1 cellular context compared by ENCODE assay signal in the genomic region with DNA sequence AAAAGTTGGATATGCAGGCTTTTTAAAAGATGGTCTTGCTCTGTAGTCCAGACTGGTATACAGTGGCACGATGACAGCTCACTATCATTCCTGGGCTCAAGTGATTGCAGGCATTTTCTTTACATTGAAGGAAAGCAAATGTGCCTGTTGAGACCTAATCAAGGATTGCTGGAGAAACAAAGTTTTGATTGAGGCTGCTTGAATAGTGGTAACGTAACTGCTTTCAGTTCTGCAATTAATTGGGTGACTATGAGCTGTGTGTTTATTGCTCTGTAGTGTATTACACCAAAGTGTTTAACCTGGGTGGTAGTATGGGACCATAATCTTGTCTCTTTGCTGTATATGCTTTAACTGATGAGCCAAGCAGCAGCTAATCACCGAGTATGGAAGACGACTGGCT.
TF ChIP-seq lines count a peak whose summit lies in the region.

No MANE protein-coding gene starts in this region.

TF ChIP-seq in HEK293, 187 proteins besides CTCF, POLR2A, EP300 and RAD21 (continued from another document):
- TF ChIP-seq, protein P1, sequence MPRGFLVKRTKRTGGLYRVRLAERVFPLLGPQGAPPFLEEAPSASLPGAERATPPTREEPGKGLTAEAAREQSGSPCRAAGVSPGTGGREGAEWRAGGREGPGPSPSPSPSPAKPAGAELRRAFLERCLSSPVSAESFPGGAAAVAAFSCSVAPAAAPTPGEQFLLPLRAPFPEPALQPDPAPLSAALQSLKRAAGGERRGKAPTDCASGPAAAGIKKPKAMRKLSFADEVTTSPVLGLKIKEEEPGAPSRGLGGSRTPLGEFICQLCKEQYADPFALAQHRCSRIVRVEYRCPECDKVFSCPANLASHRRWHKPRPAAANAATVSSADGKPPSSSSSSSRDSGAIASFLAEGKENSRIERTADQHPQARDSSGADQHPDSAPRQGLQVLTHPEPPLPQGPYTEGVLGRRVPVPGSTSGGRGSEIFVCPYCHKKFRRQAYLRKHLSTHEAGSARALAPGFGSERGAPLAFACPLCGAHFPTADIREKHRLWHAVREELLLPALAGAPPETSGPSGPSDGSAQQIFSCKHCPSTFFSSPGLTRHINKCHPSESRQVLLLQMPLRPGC (tag by site-specific recombination; IDR thresholded peaks at IDR 0.05), result no peak
- TF ChIP-seq ZNF544 (tag by site-specific recombination; IDR thresholded peaks at IDR 0.05) (no peak), ZNF777 (tag by site-specific recombination; IDR thresholded peaks at IDR 0.05; ENCODE audit: borderline replicate concordance) (no peak), SP7 (tag by site-specific recombination; IDR thresholded peaks at IDR 0.05) (no peak), ZNF600 (tag by site-specific recombination; IDR thresholded peaks at IDR 0.05) (peak; percentile 74), ZNF175 (tag by site-specific recombination; IDR thresholded peaks at IDR 0.05) (no peak), ZNF324 (tag by site-specific recombination; IDR thresholded peaks at IDR 0.05) (no peak), ZNF660 (tag by site-specific recombination; IDR thresholded peaks at IDR 0.05) (0 out of 2 replicates have a peak, but pooled peaks have one; percentile 28), ZNF37A (tag by site-specific recombination; IDR thresholded peaks at IDR 0.05) (no peak), ZNF121 (tag by site-specific recombination; IDR thresholded peaks at IDR 0.05) (0 out of 2 replicates have a peak, but pooled peaks have one; percentile 9), ZNF629 (tag by site-specific recombination; IDR thresholded peaks at IDR 0.05) (0 out of 2 replicates have a peak, but pooled peaks have one; percentile 12), ZXDB (tag by site-specific recombination; IDR thresholded peaks at IDR 0.05) (no peak), ZNF433 (tag by site-specific recombination; IDR thresholded peaks at IDR 0.05; ENCODE audit: low read depth) (no peak), ZNF76 (tag by site-specific recombination; IDR thresholded peaks at IDR 0.05; ENCODE audit: borderline replicate concordance, low read depth) (no peak), MZF1 (tag by site-specific recombination; IDR thresholded peaks at IDR 0.05; ENCODE audit: borderline replicate concordance) (no peak), ZNF10 (tag by site-specific recombination; IDR thresholded peaks at IDR 0.05) (peak; percentile 64; the same call in 1 of the 2 replicates), ZNF529 (tag by site-specific recombination; IDR thresholded peaks at IDR 0.05; ENCODE audit: insufficient replicate concordance) (no peak), ZNF394 (tag by site-specific recombination; IDR thresholded peaks at IDR 0.05; ENCODE audit: borderline replicate concordance) (0 out of 2 replicates have a peak, but pooled peaks have one; percentile 11), ZNF707 (tag by site-specific recombination; IDR thresholded peaks at IDR 0.05) (no peak), ZBTB17 (tag by site-specific recombination; IDR thresholded peaks at IDR 0.05) (no peak), ZNF776 (tag by site-specific recombination; IDR thresholded peaks at IDR 0.05; ENCODE audit: borderline replicate concordance) (no peak)
- TF ChIP-seq, protein P2, sequence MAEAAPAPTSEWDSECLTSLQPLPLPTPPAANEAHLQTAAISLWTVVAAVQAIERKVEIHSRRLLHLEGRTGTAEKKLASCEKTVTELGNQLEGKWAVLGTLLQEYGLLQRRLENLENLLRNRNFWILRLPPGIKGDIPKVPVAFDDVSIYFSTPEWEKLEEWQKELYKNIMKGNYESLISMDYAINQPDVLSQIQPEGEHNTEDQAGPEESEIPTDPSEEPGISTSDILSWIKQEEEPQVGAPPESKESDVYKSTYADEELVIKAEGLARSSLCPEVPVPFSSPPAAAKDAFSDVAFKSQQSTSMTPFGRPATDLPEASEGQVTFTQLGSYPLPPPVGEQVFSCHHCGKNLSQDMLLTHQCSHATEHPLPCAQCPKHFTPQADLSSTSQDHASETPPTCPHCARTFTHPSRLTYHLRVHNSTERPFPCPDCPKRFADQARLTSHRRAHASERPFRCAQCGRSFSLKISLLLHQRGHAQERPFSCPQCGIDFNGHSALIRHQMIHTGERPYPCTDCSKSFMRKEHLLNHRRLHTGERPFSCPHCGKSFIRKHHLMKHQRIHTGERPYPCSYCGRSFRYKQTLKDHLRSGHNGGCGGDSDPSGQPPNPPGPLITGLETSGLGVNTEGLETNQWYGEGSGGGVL (tag by site-specific recombination; IDR thresholded peaks at IDR 0.05), result no peak
- TF ChIP-seq, protein P3, sequence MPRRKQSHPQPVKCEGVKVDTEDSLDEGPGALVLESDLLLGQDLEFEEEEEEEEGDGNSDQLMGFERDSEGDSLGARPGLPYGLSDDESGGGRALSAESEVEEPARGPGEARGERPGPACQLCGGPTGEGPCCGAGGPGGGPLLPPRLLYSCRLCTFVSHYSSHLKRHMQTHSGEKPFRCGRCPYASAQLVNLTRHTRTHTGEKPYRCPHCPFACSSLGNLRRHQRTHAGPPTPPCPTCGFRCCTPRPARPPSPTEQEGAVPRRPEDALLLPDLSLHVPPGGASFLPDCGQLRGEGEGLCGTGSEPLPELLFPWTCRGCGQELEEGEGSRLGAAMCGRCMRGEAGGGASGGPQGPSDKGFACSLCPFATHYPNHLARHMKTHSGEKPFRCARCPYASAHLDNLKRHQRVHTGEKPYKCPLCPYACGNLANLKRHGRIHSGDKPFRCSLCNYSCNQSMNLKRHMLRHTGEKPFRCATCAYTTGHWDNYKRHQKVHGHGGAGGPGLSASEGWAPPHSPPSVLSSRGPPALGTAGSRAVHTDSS (tag by site-specific recombination; IDR thresholded peaks at IDR 0.05), result no peak
- TF ChIP-seq, protein P4, sequence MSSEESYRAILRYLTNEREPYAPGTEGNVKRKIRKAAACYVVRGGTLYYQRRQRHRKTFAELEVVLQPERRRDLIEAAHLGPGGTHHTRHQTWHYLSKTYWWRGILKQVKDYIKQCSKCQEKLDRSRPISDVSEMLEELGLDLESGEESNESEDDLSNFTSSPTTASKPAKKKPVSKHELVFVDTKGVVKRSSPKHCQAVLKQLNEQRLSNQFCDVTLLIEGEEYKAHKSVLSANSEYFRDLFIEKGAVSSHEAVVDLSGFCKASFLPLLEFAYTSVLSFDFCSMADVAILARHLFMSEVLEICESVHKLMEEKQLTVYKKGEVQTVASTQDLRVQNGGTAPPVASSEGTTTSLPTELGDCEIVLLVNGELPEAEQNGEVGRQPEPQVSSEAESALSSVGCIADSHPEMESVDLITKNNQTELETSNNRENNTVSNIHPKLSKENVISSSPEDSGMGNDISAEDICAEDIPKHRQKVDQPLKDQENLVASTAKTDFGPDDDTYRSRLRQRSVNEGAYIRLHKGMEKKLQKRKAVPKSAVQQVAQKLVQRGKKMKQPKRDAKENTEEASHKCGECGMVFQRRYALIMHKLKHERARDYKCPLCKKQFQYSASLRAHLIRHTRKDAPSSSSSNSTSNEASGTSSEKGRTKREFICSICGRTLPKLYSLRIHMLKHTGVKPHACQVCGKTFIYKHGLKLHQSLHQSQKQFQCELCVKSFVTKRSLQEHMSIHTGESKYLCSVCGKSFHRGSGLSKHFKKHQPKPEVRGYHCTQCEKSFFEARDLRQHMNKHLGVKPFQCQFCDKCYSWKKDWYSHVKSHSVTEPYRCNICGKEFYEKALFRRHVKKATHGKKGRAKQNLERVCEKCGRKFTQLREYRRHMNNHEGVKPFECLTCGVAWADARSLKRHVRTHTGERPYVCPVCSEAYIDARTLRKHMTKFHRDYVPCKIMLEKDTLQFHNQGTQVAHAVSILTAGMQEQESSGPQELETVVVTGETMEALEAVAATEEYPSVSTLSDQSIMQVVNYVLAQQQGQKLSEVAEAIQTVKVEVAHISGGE (tag by site-specific recombination; conservative IDR thresholded peaks at IDR 0.05; ENCODE audit: low read depth), result no peak
